ENCODE assay signal across 8 cellular contexts in genomic region chr19:1409204-1410005, GRCh38. TPM values are rescaled to one million over a fixed set of nuclear protein-coding genes. Genes with fewer than 3 reads are reported as not detected.
DNase-seq lines count a peak whose midpoint lies in the region; ATAC-seq and TF ChIP-seq lines count a peak whose summit lies in the region.

No MANE protein-coding gene starts in this region.

- TF ChIP-seq CTCF in DND-41 (IDR thresholded peaks at IDR 0.05; ENCODE audit: borderline replicate concordance, extremely low read depth, low read length, poor library complexity, severe bottlenecking) (no peak), RWPE2 (IDR thresholded peaks at IDR 0.05; ENCODE audit: poor library complexity, severe bottlenecking) (no peak), esophagus squamous epithelium (IDR thresholded peaks at IDR 0.05) (peak in 1 of 6 experiments; percentile 13), prostate gland (IDR thresholded peaks at IDR 0.05) (no peak)

- WGBS in esophagus squamous epithelium, 2 donors = 17 to 37% methylated on average over 10 of the region's 33 CpGs
- WGBS in prostate gland = 42% methylated on average over 26 of the region's 33 CpGs

- intact Hi-C loops in esophagus squamous epithelium (cut with DNase I) (loop anchor here (10.0 kb wide), 1 partner anchor 135 kb away; the partner anchor contains the start of gene FAM174C), prostate gland (cut with DNase I) (loop anchor here (10.0 kb wide), 2 partner anchors 95 to 135 kb away; partner anchors contain the start of gene FAM174C)

- DNase-seq in DND-41 = no peak
- DNase-seq in RWPE2 (ENCODE audit: low spot score) = no peak
- DNase-seq in esophagus squamous epithelium (lab: John Stamatoyannopoulos, UW) = no peak
- DNase-seq in prostate gland (ENCODE audit: low spot score) = no peak
- DNase-seq in RPMI8226 = no peak
- DNase-seq in GM03348 (ENCODE audit: low spot score) = no peak

- H3K4me2 ChIP-seq in DND-41 (ENCODE audit: insufficient read depth, low read length) = peak overlapping the region; percentile 84

- H3K79me2 ChIP-seq in DND-41 (ENCODE audit: insufficient read depth, low read length) = peaks cover 69% of the 10 kb centered on the region

- H3K36me3 ChIP-seq in DND-41 (ENCODE audit: insufficient read depth, low read length) (peaks cover 59% of the 10 kb centered on the region), RWPE2 (ENCODE audit: low read depth) (peaks cover 44% of the 10 kb centered on the region), esophagus squamous epithelium (peaks cover 0 to 21% (median 0%) of the 10 kb centered on the region in 3 donors), prostate gland (no peaks in the 10 kb centered on the region)

- peak overlapping the region; percentile 100 for H3K9ac ChIP-seq in DND-41 (ENCODE audit: low read depth, low read length)

- H3K27me3 ChIP-seq in DND-41 (ENCODE audit: insufficient read depth, low read length, poor library complexity) = no peaks in the 10 kb centered on the region
- no peaks in the 10 kb centered on the region for H3K27me3 ChIP-seq in RWPE2 (ENCODE audit: insufficient read depth, poor library complexity, severe bottlenecking)
- no peaks in the 10 kb centered on the region for H3K27me3 ChIP-seq in esophagus squamous epithelium
- no peaks in the 10 kb centered on the region for H3K27me3 ChIP-seq in prostate gland (replicated peaks; ENCODE audit: insufficient read depth)

- H3K27ac ChIP-seq in DND-41 (ENCODE audit: low read length) (peak overlapping the region; percentile 57), RWPE2 (ENCODE audit: poor library complexity, severe bottlenecking) (peak overlapping the region; percentile 91), esophagus squamous epithelium (peak overlapping the region; percentile 96 to 100 (median 98)), prostate gland (peak overlapping the region; percentile 95 to 96)

- H4K20me1 ChIP-seq in DND-41 (ENCODE audit: insufficient read depth, low read length) = peaks cover 61% of the 10 kb centered on the region

- H2AFZ ChIP-seq in DND-41 (ENCODE audit: low read depth, low read length) = no peak overlapping the region

- H3K4me3 ChIP-seq in DND-41 (ENCODE audit: low read depth in 1 of 2, low read length in 2 of 2) = peak overlapping the region; percentile 37 to 60; a peak in 3 of 4 replicates
- H3K4me3 ChIP-seq in RWPE2 (ENCODE audit: severe bottlenecking) = peak overlapping the region; percentile 83
- H3K4me3 ChIP-seq in esophagus squamous epithelium = peak overlapping the region; percentile 92 to 99 (median 96)
- peak overlapping the region; percentile 95 to 98 for H3K4me3 ChIP-seq in prostate gland

- H3K9me3 ChIP-seq in DND-41 (ENCODE audit: insufficient read depth, low read length, severe bottlenecking) (no peaks in the 10 kb centered on the region), RWPE2 (ENCODE audit: severe bottlenecking) (no peaks in the 10 kb centered on the region), esophagus squamous epithelium (no peaks in the 10 kb centered on the region), prostate gland (no peaks in the 10 kb centered on the region)

- H3K4me1 ChIP-seq in DND-41 (ENCODE audit: insufficient read depth, low read length) (peaks cover 55% of the 10 kb centered on the region), RWPE2 (ENCODE audit: insufficient read depth, poor library complexity, severe bottlenecking) (peaks cover 13% of the 10 kb centered on the region), esophagus squamous epithelium (peaks cover 56 to 74% (median 63%) of the 10 kb centered on the region in 3 donors), prostate gland (replicated peaks) (peaks cover 43% of the 10 kb centered on the region)

- TF ChIP-seq POLR2A in esophagus squamous epithelium (IDR thresholded peaks at IDR 0.05) (no peak), prostate gland (IDR thresholded peaks at IDR 0.05) (no peak)

- ATAC-seq in DND-41 (ENCODE audit: insufficient read depth, low read depth) = no peak
- ATAC-seq in RWPE2 (ENCODE audit: low read depth) = no peak
- ATAC-seq in HG03565 (IDR thresholded peaks at IDR 0.05; ENCODE audit: unreplicated experiment) = no peak
- no peak for ATAC-seq in GM21515 (IDR thresholded peaks at IDR 0.05; ENCODE audit: unreplicated experiment)

RNA-seq across cellular contexts. Expression of gene DAZAP1, which starts 2.0 kb away (rescaled TPM):
- total RNA-seq in esophagus squamous epithelium (10 to 100 TPM; 60.2 to 76.0 (median 69.0) TPM), prostate gland (10 to 100 TPM; 58.6 to 74.1 TPM)

RNA-seq across cellular contexts. Expression of gene GAMT, which starts 8.1 kb away (rescaled TPM):
- total RNA-seq in esophagus squamous epithelium = 10 to 100 TPM in 3 of 4 donors, 1 to 10 TPM in 1; 2.4 to 40.0 (median 13.1) TPM
- 100 to 1,000 TPM; 100 to 183 TPM for total RNA-seq in prostate gland

RNA-seq across cellular contexts. Expression of gene NDUFS7, which starts 25.7 kb away (rescaled TPM):
- total RNA-seq in esophagus squamous epithelium (100 to 1,000 TPM; 124 to 191 (median 165) TPM), prostate gland (100 to 1,000 TPM; 147 to 202 TPM)

RNA-seq across cellular contexts. Expression of gene RPS15, which starts 28.8 kb away (rescaled TPM):
- total RNA-seq in esophagus squamous epithelium (1,000 to 10,000 TPM; 2,502 to 3,774 (median 3,129) TPM), prostate gland (1,000 to 10,000 TPM; 3,102 to 5,853 TPM)

RNA-seq across cellular contexts. Expression of gene APC2, which starts 40.5 kb away (rescaled TPM):
- total RNA-seq in esophagus squamous epithelium (under 1 TPM in 1 of 4 donors, not detected in 3; under 0.01 TPM), prostate gland (1 to 10 TPM in 1 of 2 donors, under 1 TPM in 1; 0.05 to 2.2 TPM)
